ENCODE assay signal across 15 cellular contexts in the genomic region with DNA sequence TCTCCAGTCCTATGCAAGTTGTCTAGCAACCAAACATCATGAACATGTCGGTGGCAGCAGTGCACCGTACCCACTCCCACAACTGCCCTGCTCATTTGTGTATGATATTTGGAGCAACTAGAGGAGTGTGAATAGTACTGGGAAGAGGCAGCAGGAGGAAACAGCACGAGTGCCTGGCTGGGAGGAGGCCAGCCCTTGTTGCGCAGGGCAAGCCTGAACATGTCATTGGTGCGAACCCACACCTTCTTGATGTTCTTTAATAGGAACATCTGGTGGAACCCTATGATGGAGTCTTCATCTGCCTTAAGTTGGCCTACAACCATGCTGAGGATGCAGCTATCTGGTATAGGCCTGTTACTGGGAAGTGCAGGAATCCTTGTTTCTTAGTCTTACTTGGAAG.
DNase-seq lines count a peak whose midpoint lies in the region; ATAC-seq and TF ChIP-seq lines count a peak whose summit lies in the region.
"Had no signal": no experiment of that assay in that cellular context is flagged by ENCODE, and none has a peak within 500 bp of the region (broad histone marks: within the 10 kb centered on the region; RNA-seq: fewer than 3 reads in every experiment).

No MANE protein-coding gene starts in this region.

- no peak for TF ChIP-seq POLR2A in erythroblast (IDR thresholded peaks at IDR 0.05; ENCODE audit: low read length)
- TF ChIP-seq POLR2A in testis (IDR thresholded peaks at IDR 0.05), result no peak

- TF ChIP-seq CTCF in testis (IDR thresholded peaks at IDR 0.05), result no peak

- ATAC-seq in GM21737 (IDR thresholded peaks at IDR 0.05; ENCODE audit: unreplicated experiment), result no peak
- ATAC-seq: CD8-positive, alpha-beta T cell had no signal

- H3K27ac ChIP-seq in epithelial cell of prostate, result peak overlapping the region; percentile 70
- H3K27ac ChIP-seq in testis, result no peak overlapping the region
- H3K27ac ChIP-seq: GM23248, KMS-11 had no signal

- no peaks in the 10 kb centered on the region for H3K9me3 ChIP-seq in testis
- H3K9me3 ChIP-seq: HAP-1 had no signal

- H3K4me1 ChIP-seq in testis, result no peaks in the 10 kb centered on the region
- H3K4me1 ChIP-seq: HAP-1 had no signal

- H3K4me3 ChIP-seq in testis, result no peak overlapping the region
- H3K4me3 ChIP-seq: GM23248, HAP-1 had no signal

- DNase-seq in DMS 273 (lab: John Stamatoyannopoulos, UW; ENCODE audit: unreplicated experiment) (peak; percentile 80), DMS 273 treated with DMSO at 0.1 percent for 48 hours (lab: John Stamatoyannopoulos, UW) (peak; percentile 49), NCI-H2171 treated with DMSO at 0.1 percent for 48 hours (lab: John Stamatoyannopoulos, UW) (peak; percentile 93), epithelial cell of prostate (ENCODE audit: low read depth, low spot score) (peak; percentile 16), erythroblast (lab: John Stamatoyannopoulos, UW) (no peak), testis (no peak), H4 (ENCODE audit: low spot score) (no peak)
- DNase-seq: CD8-positive, alpha-beta T cell; COR-L47; DND-41; GDM1; GM23248 had no signal

- intact Hi-C loops in testis (cut with DNase I; ENCODE audit: low total_unique reads), result no loop called here

- 90 to 92% methylated on average over 5 of the region's 5 CpGs for WGBS in testis, 2 donors

- no peaks in the 10 kb centered on the region for H3K36me3 ChIP-seq in testis (ENCODE audit: low read depth, missing control alignments)
- H3K36me3 ChIP-seq: HAP-1 had no signal

- no peaks in the 10 kb centered on the region for H3K27me3 ChIP-seq in testis

Comparison
In these comparisons a context has a peak if more than half of its experiments do, and no peak if none do; other contexts are left out.
1. DNase-seq: peak in DMS 273 (single experiment), DMS 273 treated with DMSO at 0.1 percent for 48 hours (single experiment), NCI-H2171 treated with DMSO at 0.1 percent for 48 hours (single experiment) and epithelial cell of prostate (single experiment); none in erythroblast (0 of 2), testis (single experiment) and H4 (single experiment).